15 cellular contexts compared by ENCODE assay signal in genomic region chr21:45629046-45629981, GRCh38.
"Had no signal": no experiment of that assay in that cellular context is flagged by ENCODE, and none has a peak within 500 bp of the region (broad histone marks: within the 10 kb centered on the region; RNA-seq: fewer than 3 reads in every experiment).

No MANE protein-coding gene starts in this region.

- H3K9me3 Mint-ChIP-seq: activated CD4-positive, alpha-beta memory T cell treated with anti-CD3 and anti-CD28 coated beads, Interleukin-2, amount 10 ng/mL, durations not matched to agents 7 days and 5 days; activated naive CD8-positive, alpha-beta T cell treated with anti-CD3 and anti-CD28 coated beads, Interleukin-2, amount 10 ng/mL, durations not matched to agents 7 days and 5 days; central memory CD8-positive, alpha-beta T cell; neural progenitor cell had no signal

- H3K4me1 ChIP-seq: lower lobe of right lung, neural progenitor cell, thyroid gland had no signal

- H3K36me3 ChIP-seq: lower lobe of right lung, neural progenitor cell, thyroid gland had no signal

- H3K4me2 ChIP-seq: neural progenitor cell had no signal

- DNase-seq: activated CD4-positive, alpha-beta memory T cell treated with anti-CD3 and anti-CD28 coated beads, Interleukin-2, amount 10 ng/mL, durations not matched to agents 7 days and 5 days; activated CD4-positive, alpha-beta T cell treated with anti-CD3 and anti-CD28 coated beads for 4 hours; activated CD8-positive, alpha-beta memory T cell treated with anti-CD3 and anti-CD28 coated beads, Interleukin-2, amount 50 U/mL, for 4 hours; activated gamma-delta T cell treated with Interleukin-2 at 50 U/mL for 16 hours; activated naive CD8-positive, alpha-beta T cell treated with anti-CD3 and anti-CD28 coated beads, Interleukin-2, amount 10 ng/mL, durations not matched to agents 7 days and 5 days; activated T-cell treated with anti-CD3 and anti-CD28 coated beads, Interleukin-2, amount 50 U/mL, for 48 hours; effector memory CD4-positive, alpha-beta T cell; lower lobe of right lung; T-helper 17 cell; thyroid gland had no signal

- H3K27me3 ChIP-seq: neural progenitor cell, thyroid gland had no signal

- H3K4me1 Mint-ChIP-seq: activated CD4-positive, alpha-beta memory T cell treated with anti-CD3 and anti-CD28 coated beads, Interleukin-2, amount 10 ng/mL, durations not matched to agents 7 days and 5 days; brain; central memory CD8-positive, alpha-beta T cell; neural progenitor cell; T-helper 17 cell; WTC11 had no signal

- H3K36me3 Mint-ChIP-seq: activated naive CD8-positive, alpha-beta T cell treated with anti-CD3 and anti-CD28 coated beads, Interleukin-2, amount 10 ng/mL, durations not matched to agents 7 days and 5 days; brain; neural progenitor cell; stimulated activated memory B cell treated with anti-CD40 and anti-IgM and Interleukin-4, amounts not matched to agents 10 μg/mL and 1 μg/mL and 100 μg/mL, for 72 hours had no signal

- H3K4me3 Mint-ChIP-seq: activated CD4-positive, alpha-beta memory T cell treated with anti-CD3 and anti-CD28 coated beads, Interleukin-2, amount 10 ng/mL, durations not matched to agents 7 days and 5 days; activated naive CD8-positive, alpha-beta T cell treated with anti-CD3 and anti-CD28 coated beads, Interleukin-2, amount 10 ng/mL, durations not matched to agents 7 days and 5 days; brain; central memory CD8-positive, alpha-beta T cell; neural progenitor cell; stimulated activated memory B cell treated with anti-CD40 and anti-IgM and Interleukin-4, amounts not matched to agents 10 μg/mL and 1 μg/mL and 100 μg/mL, for 72 hours; T-helper 17 cell; WTC11 had no signal

- H3K4me3 ChIP-seq: lower lobe of right lung, neural progenitor cell, thyroid gland had no signal

- H3K27ac ChIP-seq: lower lobe of right lung, neural progenitor cell, thyroid gland had no signal

- H3K9me3 ChIP-seq: lower lobe of right lung, thyroid gland had no signal

- H3K27ac Mint-ChIP-seq: activated CD4-positive, alpha-beta memory T cell treated with anti-CD3 and anti-CD28 coated beads, Interleukin-2, amount 10 ng/mL, durations not matched to agents 7 days and 5 days; activated naive CD8-positive, alpha-beta T cell treated with anti-CD3 and anti-CD28 coated beads, Interleukin-2, amount 10 ng/mL, durations not matched to agents 7 days and 5 days; brain; neural progenitor cell; stimulated activated memory B cell treated with anti-CD40 and anti-IgM and Interleukin-4, amounts not matched to agents 10 μg/mL and 1 μg/mL and 100 μg/mL, for 72 hours; T-helper 17 cell; WTC11 had no signal

- ATAC-seq: stimulated activated memory B cell treated with anti-CD40 and anti-IgM and Interleukin-4, amounts not matched to agents 10 μg/mL and 1 μg/mL and 100 μg/mL, for 72 hours; T-helper 17 cell; WTC11 had no signal

- H3K9ac ChIP-seq: neural progenitor cell had no signal
